ENCODE assay signal across 25 cellular contexts in genomic region chr12:100528471-100529139, GRCh38. TPM values are rescaled to one million over a fixed set of nuclear protein-coding genes. Genes with fewer than 3 reads are reported as not detected.
"Had no signal": no experiment of that assay in that cellular context is flagged by ENCODE, and none has a peak within 500 bp of the region (broad histone marks: within the 10 kb centered on the region; RNA-seq: fewer than 3 reads in every experiment).

No MANE protein-coding gene starts in this region.

- H3K27me3 ChIP-seq: cardiac muscle cell, vagina had no signal

- H3K9me3 ChIP-seq: left ventricle myocardium inferior, prostate gland, vagina had no signal

- ATAC-seq: right cardiac atrium; stimulated activated naive CD8-positive, alpha-beta T cell treated with anti-CD3 and anti-CD28 coated beads, Interleukin-15, amount 100 ng/mL, for 72 hours had no signal

- H3K36me3 ChIP-seq: cardiac muscle cell, left ventricle myocardium inferior, prostate gland, vagina had no signal

- H3K4me3 ChIP-seq: cardiac muscle cell, left ventricle myocardium inferior, prostate gland, skin epidermis, vagina had no signal

- FAIRE-seq: TTC549 had no signal

- DNase-seq: activated B cell treated with CpG ODN at 0.5 μM for 24 hours; activated CD4-positive, alpha-beta memory T cell treated with anti-CD3 and anti-CD28 coated beads for 36 hours; activated CD4-positive, alpha-beta T cell treated with anti-CD3 and anti-CD28 coated beads for 4 hours; activated gamma-delta T cell treated with Interleukin-2 at 50 U/mL for 16 hours; activated T-cell treated with anti-CD3 and anti-CD28 coated beads for 4 hours; effector memory CD4-positive, alpha-beta T cell; foreskin fibroblast; hippocampal formation; left ventricle myocardium inferior; right cardiac atrium; stimulated activated CD4-positive, alpha-beta T cell treated with anti-CD3 and anti-CD28 coated beads, Interleukin-15, amount 100 ng/mL, for 24 hours; stimulated activated CD4-positive, alpha-beta T cell treated with anti-CD3 and anti-CD28 coated beads, Interleukin-2, amount 100 ng/mL, for 48 hours; stimulated activated naive CD8-positive, alpha-beta T cell treated with anti-CD3 and anti-CD28 coated beads, Interleukin-15, amount 100 ng/mL, for 72 hours; trophoblast cell had no signal

- H3K27ac ChIP-seq: cardiac muscle cell, left ventricle myocardium inferior, prostate gland, skin epidermis, vagina had no signal

- H3K4me1 ChIP-seq: left ventricle myocardium inferior, prostate gland, vagina had no signal

RNA-seq across cellular contexts. Expression of gene NR1H4, which starts 54.9 kb away (rescaled TPM):
- total RNA-seq: activated B cell treated with CpG ODN at 0.5 μM for 24 hours; activated CD4-positive, alpha-beta memory T cell treated with anti-CD3 and anti-CD28 coated beads for 36 hours; activated T-helper 1 cell treated with anti-CD3 and anti-CD28 coated beads, Interleukin-12 subunit alpha, Interleukin-12 subunit beta, Interleukin-2, Interleukin-4 antibody, amounts not matched to agents 30 ng/mL and 10 ng/mL and 1 ng/mL, durations not matched to agents 14 hours and 24 hours and 36 hours; cardiac muscle cell; chondrocyte; glomerular endothelial cell; left ventricle myocardium inferior; neural crest cell; omental fat pad; prostate gland; T-helper 2 cell treated with Interferon-gamma antibody and Interleukin-4, amounts not matched to agents 100 ng/mL and 5 ng/mL, for 36 hours; vagina had no signal
- polyA plus RNA-seq: cardiac muscle cell had no signal
